In genomic region chr17:80124351-80124981, GRCh38 we compare ENCODE assay signal across 8 cellular contexts. TPM values are rescaled to one million over a fixed set of nuclear protein-coding genes. Genes with fewer than 3 reads are reported as not detected.
A peak's percentile ranks its signal among the peaks of the same experiment; 100 is the strongest.
DNase-seq lines count a peak whose midpoint lies in the region; ATAC-seq and TF ChIP-seq lines count a peak whose summit lies in the region.

No MANE protein-coding gene starts in this region.

- no peaks in the 10 kb centered on the region for H3K79me2 ChIP-seq in neural cell (replicated peaks; ENCODE audit: insufficient read depth, low read length)

- CTCF ChIA-PET in GM10248 (lab: Yijun Ruan, JAX), result interaction anchor here (0.7 to 1.4 kb wide), 4 partner anchors 9 to 42 kb away, joined by 3 to 8 read pairs (median 4); partner anchors contain the start of gene GAA

- H3K9ac ChIP-seq in neural cell (ENCODE audit: low read length), result peak overlapping the region; percentile 12

- H2AFZ ChIP-seq in neural cell (ENCODE audit: low read depth, low read length), result peak overlapping the region; percentile 12

- no peak for TF ChIP-seq EP300 in neural cell (conservative IDR thresholded peaks at IDR 0.05; ENCODE audit: poor library complexity, severe bottlenecking)

- no peak overlapping the region for H3K27ac ChIP-seq in neural cell (ENCODE audit: low read length)

- no peaks in the 10 kb centered on the region for H3K36me3 ChIP-seq in neural cell (ENCODE audit: insufficient read depth, low read length)

- H3K4me3 ChIP-seq in cardiac fibroblast (replicated peaks in 1 of 2; ENCODE audit: low read depth in 2 of 2, low read length in 2 of 2) (no peak overlapping the region), neural cell (ENCODE audit: low read length) (no peak overlapping the region)

- TF ChIP-seq CTCF in GM10248 (IDR thresholded peaks at IDR 0.05; ENCODE audit: control extremely low read depth, extremely low read depth, low read depth, missing control alignments), result peak; percentile 49
- TF ChIP-seq CTCF in cardiac fibroblast (IDR thresholded peaks at IDR 0.05; ENCODE audit: low read depth, low read length), result peak; percentile 55
- TF ChIP-seq CTCF in neural cell (IDR thresholded peaks at IDR 0.05; ENCODE audit: poor library complexity, severe bottlenecking), result peak; percentile 63

- no peak overlapping the region for H3K4me2 ChIP-seq in neural cell (ENCODE audit: low read length)

- DNase-seq in GM10248 (ENCODE audit: extremely low spot score) (no peak), MV-4-11 (lab: John Stamatoyannopoulos, UW) (peak; percentile 3), cardiac fibroblast (ENCODE audit: low read depth in 2 of 2) (peak; percentile 68 to 91), middle frontal gyrus (ENCODE audit: extremely low spot score, low spot score) (no peak), A172 (ENCODE audit: low spot score) (no peak)
- no peak for DNase-seq in activated CD4-positive, alpha-beta T cell treated with anti-CD3 and anti-CD28 coated beads for 1 hour

- no peaks in the 10 kb centered on the region for H3F3A ChIP-seq in neural cell (ENCODE audit: insufficient read depth, low read length, poor library complexity, severe bottlenecking)

- H3K9me3 ChIP-seq in neural cell (ENCODE audit: low read length), result no peaks in the 10 kb centered on the region

- H4K20me1 ChIP-seq in neural cell (ENCODE audit: insufficient read depth), result no peaks in the 10 kb centered on the region

- H3K9me2 ChIP-seq in neural cell (ENCODE audit: insufficient read depth, low read length), result no peaks in the 10 kb centered on the region

- ATAC-seq in GM18858 (IDR thresholded peaks at IDR 0.05; ENCODE audit: unreplicated experiment), result no peak

- TF ChIP-seq RAD21 in neural cell (conservative IDR thresholded peaks at IDR 0.05), result peak; percentile 50

- H3K27me3 ChIP-seq in neural cell (ENCODE audit: insufficient read depth, low read depth, low read length), result no peaks in the 10 kb centered on the region

- POLR2A ChIA-PET in GM10248 (lab: Yijun Ruan, JAX), result no interaction called here

TF ChIP-seq in neural cell, 6 proteins besides CTCF, POLR2A, EP300 and RAD21:
- TF ChIP-seq SMC3 (conservative IDR thresholded peaks at IDR 0.05; ENCODE audit: poor library complexity) (peak; percentile 62), POLR2AphosphoS5 (IDR thresholded peaks at IDR 0.05) (no peak)

RNA-seq across cellular contexts. Expression of gene EIF4A3, which starts 22.5 kb away (rescaled TPM):
- 96.6 and 109 TPM in 2 replicates for polyA plus RNA-seq in neural cell
- polyA minus RNA-seq in neural cell, result 75.4 and 82.0 TPM in 2 replicates
- total RNA-seq in A172 (2014; rRNA removed; shearing (Covaris generic)), result 157 and 184 TPM in 2 replicates

RNA-seq across cellular contexts. Expression of gene GAA, which starts 23.1 kb away (rescaled TPM):
- 58.9 and 67.6 TPM in 2 replicates for polyA plus RNA-seq in neural cell
- 29.6 and 36.5 TPM in 2 replicates for polyA minus RNA-seq in neural cell
- total RNA-seq in A172 (2014; rRNA removed; shearing (Covaris generic)), result 81.7 and 84.8 TPM in 2 replicates

RNA-seq across cellular contexts. Expression of gene CARD14, which starts 45.4 kb away (rescaled TPM):
- 0.12 TPM in 1 of 2 replicates, not detected in the other for polyA plus RNA-seq in neural cell
- not detected in 2 replicates for polyA minus RNA-seq in neural cell
- 0.52 and 6.4 TPM in 2 replicates for total RNA-seq in A172 (2014; rRNA removed; shearing (Covaris generic))

Comparison
In these comparisons a context has a peak if more than half of its experiments do, and no peak if none do; other contexts are left out.
1. DNase-seq: peak in MV-4-11 (single experiment) and cardiac fibroblast (2 of 2); none in GM10248 (single experiment), activated CD4-positive, alpha-beta T cell treated with anti-CD3 and anti-CD28 coated beads for 1 hour (single experiment), middle frontal gyrus (single experiment) and A172 (single experiment).
2. Peak in every context shown above with its lines, with median percentiles within 50 percentile points of each other: CTCF ChIP-seq.